In the genomic region with DNA sequence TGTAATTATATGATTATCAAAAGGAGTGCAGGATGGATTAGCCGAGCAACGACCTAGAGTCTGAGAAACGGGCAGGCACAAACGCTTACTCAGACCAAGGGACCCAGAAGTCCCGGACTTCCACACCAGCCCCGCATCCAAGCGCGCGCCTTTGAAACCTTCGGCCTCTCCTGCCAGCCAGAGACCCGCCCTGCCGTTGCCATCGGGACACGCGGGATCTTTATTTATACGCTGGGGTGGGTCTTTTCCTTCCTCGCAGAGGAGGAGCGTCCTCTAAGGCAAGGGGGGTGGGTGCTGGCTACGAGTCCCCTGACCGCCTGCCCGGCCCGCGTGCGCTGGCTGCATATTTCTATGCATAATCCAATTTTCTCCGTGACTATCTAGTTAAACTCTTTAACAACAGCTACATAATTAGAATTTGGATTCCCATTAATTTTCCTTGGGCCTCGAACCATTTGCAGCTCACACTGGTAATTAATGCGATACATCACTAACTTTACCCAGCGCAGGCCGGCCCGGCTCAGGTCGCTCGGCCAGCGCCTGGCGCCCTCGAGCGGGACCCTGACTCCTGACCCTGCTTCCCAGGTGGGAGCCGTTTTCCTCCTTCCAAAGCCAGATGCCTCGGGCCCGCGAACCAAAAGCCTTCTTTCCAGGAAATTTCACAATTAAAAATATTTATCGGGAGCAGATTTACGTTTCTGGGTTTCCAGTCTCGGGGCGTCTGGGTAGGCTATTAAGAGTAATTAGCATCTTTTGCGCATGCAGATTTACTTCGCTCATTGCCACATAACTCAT, we compare ENCODE assay signal across 13 cellular contexts. TPM values are rescaled to one million over a fixed set of nuclear protein-coding genes. Genes with fewer than 3 reads are reported as not detected.
DNase-seq lines count a peak whose midpoint lies in the region; ATAC-seq and TF ChIP-seq lines count a peak whose summit lies in the region.
"Had no signal": no experiment of that assay in that cellular context is flagged by ENCODE, and none has a peak within 500 bp of the region (broad histone marks: within the 10 kb centered on the region; RNA-seq: fewer than 3 reads in every experiment).

No MANE protein-coding gene starts in this region.

- peaks cover 24% of the 10 kb centered on the region for H3K4me1 Mint-ChIP-seq in activated CD8-positive, alpha-beta memory T cell treated with anti-CD3 and anti-CD28 coated beads, Interleukin-2, amount 10 ng/mL, durations not matched to agents 7 days and 5 days
- H3K4me1 Mint-ChIP-seq in central memory CD8-positive, alpha-beta T cell = peaks cover 18% of the 10 kb centered on the region
- peaks cover 26% of the 10 kb centered on the region for H3K4me1 Mint-ChIP-seq in osteocyte (ENCODE audit: unreplicated experiment)

- no peak for ATAC-seq in activated CD8-positive, alpha-beta memory T cell treated with anti-CD3 and anti-CD28 coated beads, Interleukin-2, amount 10 ng/mL, durations not matched to agents 7 days and 5 days
- ATAC-seq in IMR-90 (ENCODE audit: low read depth) = no peak
- no peak for ATAC-seq in central memory CD8-positive, alpha-beta T cell (replicated peaks; ENCODE audit: extremely low read depth, poor library complexity, severe bottlenecking)
- ATAC-seq in HG02981 (IDR thresholded peaks at IDR 0.05; ENCODE audit: unreplicated experiment) = no peak
- ATAC-seq in HG03039 (IDR thresholded peaks at IDR 0.05; ENCODE audit: unreplicated experiment) = no peak

- dilution Hi-C loops in IMR-90 (cut with HindIII; ENCODE audit: low sequenced_read_pairs, unreplicated experiment) = no loop called here

- no peaks in the 10 kb centered on the region for H3K36me3 ChIP-seq in IMR-90 (ENCODE audit: control insufficient read depth, insufficient read depth, low read length)
- H3K36me3 ChIP-seq: esophagus muscularis mucosa had no signal

- peak overlapping the region; percentile 27 for H3K27ac Mint-ChIP-seq in activated CD8-positive, alpha-beta memory T cell treated with anti-CD3 and anti-CD28 coated beads, Interleukin-2, amount 10 ng/mL, durations not matched to agents 7 days and 5 days
- no peak overlapping the region for H3K27ac Mint-ChIP-seq in central memory CD8-positive, alpha-beta T cell (ENCODE audit: low read depth)
- no peak overlapping the region for H3K27ac Mint-ChIP-seq in osteocyte (ENCODE audit: unreplicated experiment)

- no peak overlapping the region for H3K4ac ChIP-seq in IMR-90 (ENCODE audit: low read depth, low read length)

- no peak overlapping the region for H3K56ac ChIP-seq in IMR-90 (ENCODE audit: extremely low read depth, insufficient read depth, low read length)

- H4K20me1 ChIP-seq in IMR-90 (ENCODE audit: insufficient read depth, low read length) = peaks cover 21% of the 10 kb centered on the region

- no peak overlapping the region for H2AFZ ChIP-seq in IMR-90 (replicated peaks; ENCODE audit: low read length, poor library complexity)

- peaks cover 4% of the 10 kb centered on the region for H3K9me3 ChIP-seq in IMR-90 (ENCODE audit: control insufficient read depth, insufficient read depth, low read length)
- H3K9me3 ChIP-seq: esophagus muscularis mucosa had no signal

- 0% methylated on average over 3 of the region's 46 CpGs; no CpG with 5 or more reads in 1 of the 2 experiments for WGBS in IMR-90 (ENCODE audit: extremely low coverage in 2 of 2, insufficient read length in 1 of 2), 2 experiments

- in situ Hi-C loops in IMR-90 (cut with MboI; ENCODE audit: low sequenced_read_pairs) = loop anchor here (10.0 kb wide), 1 partner anchor 228 kb away; no protein-coding TSS in a partner anchor

- no peak overlapping the region for H2BK120ac ChIP-seq in IMR-90 (ENCODE audit: low read depth, low read length)

- H3K36me3 Mint-ChIP-seq in activated CD8-positive, alpha-beta memory T cell treated with anti-CD3 and anti-CD28 coated beads, Interleukin-2, amount 10 ng/mL, durations not matched to agents 7 days and 5 days = no peaks in the 10 kb centered on the region
- peaks cover 13% of the 10 kb centered on the region for H3K36me3 Mint-ChIP-seq in central memory CD8-positive, alpha-beta T cell (ENCODE audit: insufficient read depth)
- no peaks in the 10 kb centered on the region for H3K36me3 Mint-ChIP-seq in osteocyte (ENCODE audit: unreplicated experiment)

- BruUV-seq in IMR-90 (replicated peaks; lab: Mats Ljungman, UMichigan) = no TSS peak

- H3K9me1 ChIP-seq in IMR-90 (ENCODE audit: insufficient read depth, low read length) = 0 out of 2 replicates have a peak, but pooled peaks cover 1% of the 10 kb centered on the region

- TF ChIP-seq CTCF in IMR-90 (conservative IDR thresholded peaks at IDR 0.05; ENCODE audit: low read depth, low read length) = no peak
- no peak for TF ChIP-seq CTCF in osteocyte (IDR thresholded peaks at IDR 0.05)

- H3K27ac ChIP-seq in IMR-90 (ENCODE audit: insufficient read depth, low read length) = no peak overlapping the region
- H3K27ac ChIP-seq: esophagus muscularis mucosa had no signal

- DNase-seq in activated CD8-positive, alpha-beta memory T cell treated with anti-CD3 and anti-CD28 coated beads, Interleukin-2, amount 10 ng/mL, durations not matched to agents 7 days and 5 days = no peak
- no peak for DNase-seq in activated CD8-positive, alpha-beta memory T cell treated with anti-CD3 and anti-CD28 coated beads for 24 hours
- no peak for DNase-seq in IMR-90
- no peak for DNase-seq in central memory CD8-positive, alpha-beta T cell (ENCODE audit: low spot score in 2 of 2)
- no peak for DNase-seq in osteocyte (ENCODE audit: extremely low spot score, unreplicated experiment)
- no peak for DNase-seq in GM19240 (ENCODE audit: insufficient read length, low spot score)
- DNase-seq: GF-D8, NCI-H1417 treated with DMSO at 0.1 percent for 48 hours had no signal

- intact Hi-C loops in IMR-90 (cut with micrococcal nuclease) = no loop called here

- H3K4me2 ChIP-seq in IMR-90 (ENCODE audit: low read depth, low read length) = no peak overlapping the region

- no peaks in the 10 kb centered on the region; the same call in 1 of the 2 replicates for H3K4me1 ChIP-seq in IMR-90 (ENCODE audit: control insufficient read depth, insufficient read depth, low read length)

- no peaks in the 10 kb centered on the region for H3K79me1 ChIP-seq in IMR-90 (ENCODE audit: low read depth in 1 of 2, low read length in 2 of 2)

- no peak overlapping the region for H3K18ac ChIP-seq in IMR-90 (ENCODE audit: low read depth, low read length)

- H2AK5ac ChIP-seq in IMR-90 (ENCODE audit: low read depth, low read length) = no peak overlapping the region

- no peak overlapping the region for H4K8ac ChIP-seq in IMR-90 (ENCODE audit: low read depth in 2 of 2, low read length in 2 of 2)

- peaks cover 82% of the 10 kb centered on the region for H3K27me3 Mint-ChIP-seq in activated CD8-positive, alpha-beta memory T cell treated with anti-CD3 and anti-CD28 coated beads, Interleukin-2, amount 10 ng/mL, durations not matched to agents 7 days and 5 days
- peaks cover 95% of the 10 kb centered on the region for H3K27me3 Mint-ChIP-seq in central memory CD8-positive, alpha-beta T cell
- peaks cover 82% of the 10 kb centered on the region for H3K27me3 Mint-ChIP-seq in osteocyte (ENCODE audit: unreplicated experiment)

- H3K14ac ChIP-seq in IMR-90 (replicated peaks; ENCODE audit: low read depth, low read length) = no peak overlapping the region

- no peak overlapping the region for H2BK20ac ChIP-seq in IMR-90 (ENCODE audit: low read depth, low read length)

- no peak overlapping the region for H2AK9ac ChIP-seq in IMR-90 (replicated peaks; ENCODE audit: low read depth, low read length, poor library complexity)

- no peaks in the 10 kb centered on the region for H3K9me3 Mint-ChIP-seq in activated CD8-positive, alpha-beta memory T cell treated with anti-CD3 and anti-CD28 coated beads, Interleukin-2, amount 10 ng/mL, durations not matched to agents 7 days and 5 days (ENCODE audit: low read depth)
- no peaks in the 10 kb centered on the region for H3K9me3 Mint-ChIP-seq in central memory CD8-positive, alpha-beta T cell
- H3K9me3 Mint-ChIP-seq in osteocyte (ENCODE audit: unreplicated experiment) = no peaks in the 10 kb centered on the region

- TF ChIP-seq POLR2A in IMR-90 (IDR thresholded peaks at IDR 0.05; ENCODE audit: low read depth, low read length) = no peak

- no peak overlapping the region for H2BK15ac ChIP-seq in IMR-90 (ENCODE audit: low read depth, low read length)

- no peak overlapping the region for H3K9ac ChIP-seq in IMR-90 (ENCODE audit: low read depth, low read length)

- H2BK5ac ChIP-seq in IMR-90 (ENCODE audit: low read depth, low read length, poor library complexity, severe bottlenecking) = no peak overlapping the region

- H4K91ac ChIP-seq in IMR-90 (ENCODE audit: insufficient read depth, low read depth, low read length) = no peak overlapping the region

- H4K5ac ChIP-seq in IMR-90 (ENCODE audit: low read depth, low read length) = no peak overlapping the region

- CTCF ChIA-PET in activated CD8-positive, alpha-beta memory T cell treated with anti-CD3 and anti-CD28 coated beads, Interleukin-2, amount 10 ng/mL, durations not matched to agents 7 days and 5 days (lab: Charles Lee) = no interaction called here
- CTCF ChIA-PET in IMR-90 (lab: Yijun Ruan, JAX) = interaction anchor here (1.0 kb wide), 1 partner anchor 250 kb away, joined by 5 read pairs; no protein-coding TSS in a partner anchor

- H3K4me3 ChIP-seq in IMR-90 (ENCODE audit: insufficient read depth, low read depth, low read length) = no peak overlapping the region

- POLR2A ChIA-PET in IMR-90 (lab: Charles Lee; ENCODE audit: unreplicated experiment) = no interaction called here

- peak overlapping the region; percentile 23 for H3K4me3 Mint-ChIP-seq in activated CD8-positive, alpha-beta memory T cell treated with anti-CD3 and anti-CD28 coated beads, Interleukin-2, amount 10 ng/mL, durations not matched to agents 7 days and 5 days
- peak overlapping the region; percentile 27 for H3K4me3 Mint-ChIP-seq in central memory CD8-positive, alpha-beta T cell
- H3K4me3 Mint-ChIP-seq in osteocyte (ENCODE audit: unreplicated experiment) = peak overlapping the region; percentile 36

- H3K23ac ChIP-seq in IMR-90 (ENCODE audit: low read depth, low read length) = peak overlapping the region; percentile 42; the same call in 1 of the 2 replicates

- no peak for TF ChIP-seq RAD21 in IMR-90 (IDR thresholded peaks at IDR 0.05; ENCODE audit: low read length)

- peaks cover 77% of the 10 kb centered on the region for H3K27me3 ChIP-seq in IMR-90 (ENCODE audit: control insufficient read depth, insufficient read depth, low read length)

TF ChIP-seq in IMR-90, 13 proteins besides CTCF, POLR2A, EP300 and RAD21 (continues in another document):
- no peak for TF ChIP-seq RFX5 (IDR thresholded peaks at IDR 0.05; ENCODE audit: low read depth, low read length)
- no peak for TF ChIP-seq MAZ (IDR thresholded peaks at IDR 0.05; ENCODE audit: borderline replicate concordance, low read depth, low read length)
- no peak for TF ChIP-seq SMC3 (IDR thresholded peaks at IDR 0.05; ENCODE audit: low read depth, low read length)

RNA-seq across cellular contexts. Expression of gene LBX1, which starts 12.4 kb away (rescaled TPM):
- not detected for total RNA-seq in activated CD8-positive, alpha-beta memory T cell treated with anti-CD3 and anti-CD28 coated beads, Interleukin-2, amount 10 ng/mL, durations not matched to agents 7 days and 5 days
- total RNA-seq in IMR-90 (2012; rRNA removed) = not detected in 2 replicates
- not detected in 2 replicates for polyA plus RNA-seq in IMR-90 (2012; rRNA removed)
- not detected in 2 replicates for polyA plus RNA-seq in IMR-90 (2012; cell fraction: cytosol; rRNA removed)
- not detected in 2 replicates for polyA plus RNA-seq in IMR-90 (2012; cell fraction: nucleus; rRNA removed; ENCODE audit: low replicate concordance)
- total RNA-seq in osteocyte = not detected in 2 replicates
- total RNA-seq: bronchial epithelial cell, esophagus muscularis mucosa, ureter had no signal
